Comparison of ENCODE assay signal across 17 cellular contexts in genomic region chr1:29452463-29453230, GRCh38.
A peak's percentile ranks its signal among the peaks of the same experiment; 100 is the strongest.
DNase-seq lines count a peak whose midpoint lies in the region; ATAC-seq, FAIRE-seq and TF ChIP-seq lines count a peak whose summit lies in the region.
"Had no signal": no experiment of that assay in that cellular context is flagged by ENCODE, and none has a peak within 500 bp of the region (broad histone marks: within the 10 kb centered on the region; RNA-seq: fewer than 3 reads in every experiment).

No MANE protein-coding gene starts in this region.

- H2BK12ac ChIP-seq in H1 (ENCODE audit: low read depth, low read length) (no peak overlapping the region), neuronal stem cell (ENCODE audit: low read length) (no peak overlapping the region)

- no peak overlapping the region for H3K4ac ChIP-seq in H1 (replicated peaks; ENCODE audit: insufficient read length, low read depth, low read length)
- H3K4ac ChIP-seq in neuronal stem cell (ENCODE audit: low read length), result no peak overlapping the region

- no peak overlapping the region for H2BK20ac ChIP-seq in H1 (ENCODE audit: low read length)

- H4K91ac ChIP-seq in H1 (replicated peaks; ENCODE audit: insufficient read length, low read length) (peak overlapping the region; percentile 22), neuronal stem cell (ENCODE audit: low read depth, low read length, poor library complexity) (no peak overlapping the region)

- H2BK15ac ChIP-seq in H1 (ENCODE audit: low read length), result no peak overlapping the region
- peak overlapping the region; percentile 46 for H2BK15ac ChIP-seq in neuronal stem cell (ENCODE audit: low read length)

- H3K23ac ChIP-seq in H1 (ENCODE audit: insufficient read length) (no peak overlapping the region), neuronal stem cell (ENCODE audit: low read depth, low read length, poor library complexity) (no peak overlapping the region)

- ATAC-seq in GM21367 (IDR thresholded peaks at IDR 0.05; ENCODE audit: unreplicated experiment), result no peak

- peak overlapping the region; percentile 48; the same call in 1 of the 2 replicates for H3K18ac ChIP-seq in H1 (ENCODE audit: extremely low read depth, low read length)
- H3K18ac ChIP-seq in neuronal stem cell (ENCODE audit: low read length), result peak overlapping the region; percentile 50

- H3K79me2 ChIP-seq in H1 (ENCODE audit: control insufficient read depth in 1 of 2, insufficient read depth in 2 of 2, low read length in 2 of 2), result no peaks in the 10 kb centered on the region

- H3K9ac ChIP-seq in H1 (replicated peaks in 1 of 4; ENCODE audit: extremely low read depth in 1 of 4, low read depth in 3 of 4, low read length in 3 of 4) (no peak overlapping the region), neuronal stem cell (ENCODE audit: low read depth, low read length, poor library complexity) (no peak overlapping the region)
- H3K9ac ChIP-seq: GM23248 had no signal

- H3K27ac ChIP-seq in H1 (ENCODE audit: low read depth, low read length), result no peak overlapping the region
- peak overlapping the region; percentile 15 for H3K27ac ChIP-seq in neuronal stem cell (replicated peaks; ENCODE audit: low read length)
- H3K27ac ChIP-seq: 22Rv1, C4-2B, GM23248, Peyer's patch, SJSA1 had no signal

- no peak for TF ChIP-seq CTCF in H1 (IDR thresholded peaks at IDR 0.05; ENCODE audit: control extremely low read depth in 1 of 3, insufficient read depth in 1 of 3, low read depth in 1 of 3, low read length in 3 of 3)

- H3K4me3 ChIP-seq in H1 (ENCODE audit: extremely low read depth in 1 of 4, insufficient read depth in 2 of 4, low read depth in 3 of 4, low read length in 4 of 4) (no peak overlapping the region), neuronal stem cell (ENCODE audit: low read length in 2 of 2) (no peak overlapping the region)
- H3K4me3 ChIP-seq: GM23248, MG63, Peyer's patch, SJSA1 had no signal

- FAIRE-seq in H1 (lab: Jason Lieb, UNC), result no peak

- peak; percentile 18 for DNase-seq in DMS 273 (lab: John Stamatoyannopoulos, UW; ENCODE audit: unreplicated experiment)
- no peak for DNase-seq in DMS 273 treated with DMSO at 0.1 percent for 48 hours (lab: John Stamatoyannopoulos, UW)
- DNase-seq in HCEC 1CT, result peak; percentile 7
- no peak for DNase-seq in H1 (ENCODE audit: low read depth in 1 of 2, low spot score in 2 of 2)
- no peak for DNase-seq in neuronal stem cell (ENCODE audit: low spot score)
- no peak for DNase-seq in NCI-H2227 (lab: John Stamatoyannopoulos, UW; ENCODE audit: unreplicated experiment)
- DNase-seq in HPDE6-E6E7 (ENCODE audit: extremely low spot score), result no peak
- DNase-seq: GDM1, NCI-H1048, NCI-H1930 had no signal

- H3K27me3 ChIP-seq in H1 (replicated peaks in 1 of 4; ENCODE audit: control insufficient read depth in 3 of 4, extremely low read depth in 1 of 4, insufficient read depth in 3 of 4, low read length in 3 of 4) (no peaks in the 10 kb centered on the region), neuronal stem cell (ENCODE audit: control insufficient read depth in 3 of 3, insufficient read depth in 3 of 3, low read depth in 1 of 3, low read length in 3 of 3) (peaks cover 0 to 4% (median 0%) of the 10 kb centered on the region in 3 experiments)
- H3K27me3 ChIP-seq: MG63, Peyer's patch, SJSA1 had no signal

- peak overlapping the region; percentile 98; the same call in 1 of the 2 replicates for H2AFZ ChIP-seq in H1 (ENCODE audit: low read length)
- no peak overlapping the region for H2AFZ ChIP-seq in neuronal stem cell (ENCODE audit: low read length)
- H2AFZ ChIP-seq: GM23248 had no signal

- H3K56ac ChIP-seq in H1 (replicated peaks; ENCODE audit: insufficient read length, low read depth, low read length), result no peak overlapping the region

- no peaks in the 10 kb centered on the region for H3K23me2 ChIP-seq in H1 (ENCODE audit: low read depth, low read length)

- H2BK5ac ChIP-seq in H1 (ENCODE audit: low read depth, low read length), result peak overlapping the region; percentile 78; the same call in 1 of the 2 replicates
- H2BK5ac ChIP-seq in neuronal stem cell (ENCODE audit: low read length), result no peak overlapping the region

- 78% methylated on average over 10 of the region's 10 CpGs; no CpG with 5 or more reads in 1 of the 2 experiments for WGBS in H1 (ENCODE audit: extremely low coverage in 1 of 2, insufficient coverage in 1 of 2, insufficient read length in 1 of 2, insufficient replicate concordance in 2 of 2, low coverage in 1 of 2, low lambda C conversion rate in 2 of 2, missing lambda C conversion rate in 1 of 2), 2 experiments
- no CpG with 5 or more reads among the region's 10 CpGs for WGBS in neuronal stem cell (ENCODE audit: extremely low coverage in 2 of 2, insufficient read length in 2 of 2, insufficient replicate concordance in 1 of 2), 2 donors

- H3K36me3 ChIP-seq in H1 (ENCODE audit: control insufficient read depth in 2 of 4, insufficient read depth in 4 of 4, low read length in 3 of 4) (no peaks in the 10 kb centered on the region), neuronal stem cell (replicated peaks in 1 of 2; ENCODE audit: control insufficient read depth in 2 of 2, insufficient read depth in 2 of 2, low read length in 2 of 2) (no peaks in the 10 kb centered on the region)
- H3K36me3 ChIP-seq: MG63, Peyer's patch, SJSA1 had no signal

- H3K79me1 ChIP-seq in H1 (ENCODE audit: low read depth, low read length), result no peaks in the 10 kb centered on the region
- no peaks in the 10 kb centered on the region for H3K79me1 ChIP-seq in neuronal stem cell (ENCODE audit: low read depth, low read length)

- H4K20me1 ChIP-seq in H1 (replicated peaks in 1 of 2; ENCODE audit: control insufficient read depth in 1 of 2, insufficient read depth in 2 of 2, low read length in 2 of 2), result no peaks in the 10 kb centered on the region

- H3K4me2 ChIP-seq in H1 (ENCODE audit: insufficient read depth in 1 of 2, low read depth in 2 of 2, low read length in 2 of 2) (peak overlapping the region; percentile 50 to 51; a peak in 2 of 4 replicates), neuronal stem cell (ENCODE audit: insufficient read depth, low read length, poor library complexity, severe bottlenecking) (no peak overlapping the region)

- H3K14ac ChIP-seq in H1 (ENCODE audit: insufficient read length) (no peak overlapping the region), neuronal stem cell (ENCODE audit: low read length) (no peak overlapping the region)

- H3K4me1 ChIP-seq in H1 (replicated peaks in 1 of 4; ENCODE audit: control insufficient read depth in 3 of 4, insufficient read depth in 4 of 4, low read length in 3 of 4) (peaks cover 0 to 10% (median 5%) of the 10 kb centered on the region in 4 experiments; a peak in 6 of 7 replicates), neuronal stem cell (ENCODE audit: control insufficient read depth in 2 of 2, insufficient read depth in 1 of 2, low read depth in 1 of 2, low read length in 2 of 2) (peaks cover 0 to 16% of the 10 kb centered on the region in 2 donors)
- H3K4me1 ChIP-seq: Peyer's patch, SJSA1 had no signal

- POLR2A ChIA-PET in H1 (lab: Charles Lee; ENCODE audit: partially characterized antibody), result interaction anchor here (0.7 kb wide), 1 partner anchor 8 kb away, joined by 3 read pairs; no protein-coding TSS in a partner anchor

- no peak for TF ChIP-seq POLR2A in H1 (IDR thresholded peaks at IDR 0.05; ENCODE audit: control extremely low read depth in 1 of 2, low read depth in 2 of 2, low read length in 2 of 2)

- H2AK5ac ChIP-seq in H1 (ENCODE audit: low read depth, low read length) (no peak overlapping the region), neuronal stem cell (ENCODE audit: low read depth, low read length) (peak overlapping the region; percentile 46)

- TF ChIP-seq EP300 in H1 (IDR thresholded peaks at IDR 0.05; ENCODE audit: borderline replicate concordance in 1 of 2, low read depth in 2 of 2, low read length in 2 of 2), result no peak

- CTCF ChIA-PET in H1 (lab: Charles Lee; ENCODE audit: partially characterized antibody), result interaction anchor here (0.9 to 1.8 kb wide), 9 partner anchors 9 to 121 kb away, joined by 3 to 7 read pairs (median 3); no protein-coding TSS in a partner anchor

- no peak overlapping the region for H4K5ac ChIP-seq in H1 (ENCODE audit: insufficient read length, low read depth, low read length)

- 0 out of 4 replicates have a peak, but pooled peaks cover 0 to 4% of the 10 kb centered on the region in 2 experiments for H3K9me3 ChIP-seq in H1 (ENCODE audit: insufficient read depth in 2 of 2, low read depth in 1 of 2, low read length in 1 of 2)
- H3K9me3 ChIP-seq in neuronal stem cell (replicated peaks in 1 of 2; ENCODE audit: control insufficient read depth in 2 of 2, insufficient read depth in 1 of 2, low read depth in 1 of 2, low read length in 2 of 2), result no peaks in the 10 kb centered on the region
- H3K9me3 ChIP-seq: MG63, Peyer's patch, SJSA1 had no signal

- H2BK120ac ChIP-seq in H1 (replicated peaks; ENCODE audit: low read depth, low read length) (no peak overlapping the region), neuronal stem cell (ENCODE audit: low read depth, low read length) (peak overlapping the region; percentile 6)

- H4K8ac ChIP-seq in H1 (ENCODE audit: extremely low read depth, insufficient read depth, low read length) (no peak overlapping the region), neuronal stem cell (ENCODE audit: low read depth, low read length) (no peak overlapping the region)

- no peak for TF ChIP-seq RAD21 in H1 (IDR thresholded peaks at IDR 0.05 in 1 of 2, conservative IDR thresholded peaks at IDR 0.05 in 1 of 2; ENCODE audit: low read depth in 2 of 2, low read length in 2 of 2)

TF ChIP-seq in H1, 55 proteins besides CTCF, POLR2A, EP300 and RAD21:
- TF ChIP-seq CEBPB (IDR thresholded peaks at IDR 0.05; ENCODE audit: low read depth, low read length) (no peak), HDAC2 (IDR thresholded peaks at IDR 0.05; ENCODE audit: borderline replicate concordance in 1 of 2, low read depth in 2 of 2, low read length in 2 of 2) (no peak), YY1 (IDR thresholded peaks at IDR 0.05; ENCODE audit: low read depth, low read length) (no peak), RXRA (IDR thresholded peaks at IDR 0.05; ENCODE audit: insufficient read depth, low read depth, low read length) (no peak), EZH2 (IDR thresholded peaks at IDR 0.05; ENCODE audit: low read depth, low read length, severe bottlenecking) (no peak)

Comparison
In these comparisons a context has a peak if more than half of its experiments do, and no peak if none do; other contexts are left out.
1. DNase-seq: peak in DMS 273 (single experiment) and HCEC 1CT (single experiment); none in DMS 273 treated with DMSO at 0.1 percent for 48 hours (single experiment), H1 (0 of 2), neuronal stem cell (single experiment), NCI-H2227 (single experiment) and HPDE6-E6E7 (single experiment).